ENCODE assay signal across 17 cellular contexts in the genomic region with DNA sequence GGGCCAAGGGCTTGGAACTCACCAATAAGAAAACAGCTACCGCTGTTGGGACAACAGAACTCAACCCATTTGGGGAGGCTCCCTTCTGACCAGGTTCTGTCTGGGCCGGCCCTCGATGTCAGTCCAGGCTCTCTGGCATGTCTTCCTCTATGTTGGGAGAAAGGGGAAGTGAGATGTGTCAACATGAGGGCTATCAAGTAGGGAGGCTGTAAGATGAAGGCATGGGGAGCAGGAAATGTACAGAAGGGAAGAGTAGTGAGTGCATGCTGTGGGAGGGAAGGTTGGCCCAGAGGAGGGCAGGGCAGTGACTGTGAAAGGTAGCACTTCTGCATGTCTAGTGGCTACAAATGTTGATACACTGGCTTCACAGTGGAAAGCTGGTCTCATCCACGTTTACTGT.
"Had no signal": no experiment of that assay in that cellular context is flagged by ENCODE, and none has a peak within 500 bp of the region (broad histone marks: within the 10 kb centered on the region; RNA-seq: fewer than 3 reads in every experiment).

No MANE protein-coding gene starts in this region.

- H3K4me1 Mint-ChIP-seq: activated B cell treated with CpG ODN at 0.5 μM for 24 hours; activated CD4-positive, alpha-beta T cell treated with anti-CD3 and anti-CD28 coated beads, Interleukin-2, amount 10 ng/mL, durations not matched to agents 7 days and 5 days; central memory CD8-positive, alpha-beta T cell; neural crest cell had no signal

- DNase-seq: activated B cell treated with CpG ODN at 0.5 μM for 24 hours; activated CD4-positive, alpha-beta T cell treated with anti-CD3 and anti-CD28 coated beads, Interleukin-2, amount 10 ng/mL, durations not matched to agents 7 days and 5 days; activated naive CD4-positive, alpha-beta T cell treated with anti-CD3 and anti-CD28 coated beads, Interleukin-2, amount 50 U/mL, for 16 hours; activated T-cell treated with anti-CD3 and anti-CD28 coated beads for 4 hours; effector memory CD4-positive, alpha-beta T cell; left ventricle myocardium superior; mesenchymal stem cell; ovary; stimulated activated CD4-positive, alpha-beta T cell treated with anti-CD3 and anti-CD28 coated beads, Interleukin-12 subunit alpha, Interleukin-12 subunit beta, amount 100 ng/mL, for 4 hours; stimulated activated naive CD4-positive, alpha-beta T cell treated with Interleukin-2 at 50 U/mL for 16 hours had no signal

- H3K27ac Mint-ChIP-seq: activated B cell treated with CpG ODN at 0.5 μM for 24 hours; activated CD4-positive, alpha-beta T cell treated with anti-CD3 and anti-CD28 coated beads, Interleukin-2, amount 10 ng/mL, durations not matched to agents 7 days and 5 days; activated T-helper 2 cell treated with anti-CD3 and anti-CD28 coated beads, Interferon-gamma antibody, Interleukin-2, Interleukin-4, amounts not matched to agents 10 μg/mL and 5 μg/mL and 100 μg/mL, durations not matched to agents 14 hours and 24 hours and 36 hours; type B pancreatic cell had no signal

- H3K4me3 Mint-ChIP-seq: activated B cell treated with CpG ODN at 0.5 μM for 24 hours; activated CD4-positive, alpha-beta T cell treated with anti-CD3 and anti-CD28 coated beads, Interleukin-2, amount 10 ng/mL, durations not matched to agents 7 days and 5 days; central memory CD8-positive, alpha-beta T cell; neural crest cell; type B pancreatic cell had no signal

- H3K4me3 ChIP-seq: gastroesophageal sphincter, ovary, suprapubic skin had no signal

- H3K36me3 Mint-ChIP-seq: type B pancreatic cell had no signal

- ATAC-seq: gastroesophageal sphincter had no signal

- H3K36me3 ChIP-seq: gastroesophageal sphincter, ovary, suprapubic skin had no signal

- H3K9me3 Mint-ChIP-seq: activated B cell treated with CpG ODN at 0.5 μM for 24 hours; activated CD4-positive, alpha-beta T cell treated with anti-CD3 and anti-CD28 coated beads, Interleukin-2, amount 10 ng/mL, durations not matched to agents 7 days and 5 days; activated T-helper 2 cell treated with anti-CD3 and anti-CD28 coated beads, Interferon-gamma antibody, Interleukin-2, Interleukin-4, amounts not matched to agents 10 μg/mL and 5 μg/mL and 100 μg/mL, durations not matched to agents 14 hours and 24 hours and 36 hours; central memory CD8-positive, alpha-beta T cell; neural crest cell had no signal

- H3K27me3 ChIP-seq: gastroesophageal sphincter, ovary, suprapubic skin had no signal

- FAIRE-seq: keratinocyte had no signal

- H3K9me3 ChIP-seq: gastroesophageal sphincter, ovary, suprapubic skin had no signal

- H3K4me1 ChIP-seq: gastroesophageal sphincter, suprapubic skin had no signal

- H3K27ac ChIP-seq: gastroesophageal sphincter, ovary, suprapubic skin had no signal
